18 cellular contexts compared by ENCODE assay signal in genomic region chr15:50210462-50211264, GRCh38. TPM values are rescaled to one million over a fixed set of nuclear protein-coding genes. Genes with fewer than 3 reads are reported as not detected.
DNase-seq lines count a peak whose midpoint lies in the region; ATAC-seq and TF ChIP-seq lines count a peak whose summit lies in the region.
"Had no signal": no experiment of that assay in that cellular context is flagged by ENCODE, and none has a peak within 500 bp of the region (broad histone marks: within the 10 kb centered on the region; RNA-seq: fewer than 3 reads in every experiment).

No MANE protein-coding gene starts in this region.

- H2AK5ac ChIP-seq in trophoblast cell (ENCODE audit: low read length): peak overlapping the region; percentile 53

- peak; percentile 11 for DNase-seq in DMS53 treated with DMSO at 0.1 percent for 48 hours (lab: John Stamatoyannopoulos, UW; ENCODE audit: unreplicated experiment)
- DNase-seq in Peyer's patch: peak in 2 of 3 donors; percentile 87 to 88
- DNase-seq in trophoblast cell: no peak
- DNase-seq in OCI-M2 (lab: John Stamatoyannopoulos, UW; ENCODE audit: unreplicated experiment): no peak
- no peak for DNase-seq in upper lobe of left lung
- no peak for DNase-seq in SIG-M5 treated with dmso at 0.1 percent for 504 hours (lab: John Stamatoyannopoulos, UW; ENCODE audit: unreplicated experiment)
- no peak for DNase-seq in NCI-H1417 treated with DMSO at 0.1 percent for 48 hours (lab: John Stamatoyannopoulos, UW)
- DNase-seq: activated CD4-positive, alpha-beta memory T cell treated with anti-CD3 and anti-CD28 coated beads for 36 hours; amygdala; HFFc6; KG1; NCI-H1436; NCI-H226; uterus had no signal

- H3K14ac ChIP-seq in trophoblast cell (ENCODE audit: low read length): peak overlapping the region; percentile 51

- H2AFZ ChIP-seq in trophoblast cell (ENCODE audit: insufficient read depth, low read length, poor library complexity): peak overlapping the region; percentile 71

- WGBS in trophoblast cell (ENCODE audit: extremely low coverage, insufficient coverage, insufficient read length): no CpG with 5 or more reads among the region's 8 CpGs
- 66 to 82% methylated on average over 8 of the region's 8 CpGs for WGBS in upper lobe of left lung, 2 donors

- H4K8ac ChIP-seq in trophoblast cell (ENCODE audit: low read depth, low read length): peak overlapping the region; percentile 65

- H3K27ac ChIP-seq in Peyer's patch: peak overlapping the region in 3 of 4 donors; percentile 36 to 70 (median 42)
- peak overlapping the region; percentile 60 for H3K27ac ChIP-seq in trophoblast cell (ENCODE audit: low read depth, low read length)
- H3K27ac ChIP-seq in upper lobe of left lung: no peak overlapping the region
- H3K27ac ChIP-seq: uterus had no signal

- peaks cover 0 to 3% (median 0%) of the 10 kb centered on the region in 4 donors for H3K9me3 ChIP-seq in Peyer's patch
- no peaks in the 10 kb centered on the region for H3K9me3 ChIP-seq in trophoblast cell (ENCODE audit: insufficient read depth, low read depth, low read length)
- no peaks in the 10 kb centered on the region for H3K9me3 ChIP-seq in upper lobe of left lung
- H3K9me3 ChIP-seq: uterus had no signal

- H3K4me2 ChIP-seq in trophoblast cell (ENCODE audit: low read length): peak overlapping the region; percentile 26

- peak overlapping the region; percentile 82 for H2BK5ac ChIP-seq in trophoblast cell (ENCODE audit: low read depth, low read length, poor library complexity)

- peaks cover 0 to 11% (median 0%) of the 10 kb centered on the region in 3 donors for H3K36me3 ChIP-seq in Peyer's patch
- no peaks in the 10 kb centered on the region for H3K36me3 ChIP-seq in trophoblast cell (ENCODE audit: control insufficient read depth in 1 of 2, insufficient read depth in 2 of 2, low read length in 2 of 2)
- H3K36me3 ChIP-seq in upper lobe of left lung: no peaks in the 10 kb centered on the region
- H3K36me3 ChIP-seq: uterus had no signal

- H3K4ac ChIP-seq in trophoblast cell (ENCODE audit: low read depth, low read length): no peak overlapping the region

- H4K91ac ChIP-seq in trophoblast cell (ENCODE audit: low read depth, low read length): peak overlapping the region; percentile 85

- H3K27me3 ChIP-seq in Peyer's patch (no peaks in the 10 kb centered on the region), trophoblast cell (ENCODE audit: insufficient read depth, low read length) (no peaks in the 10 kb centered on the region), upper lobe of left lung (no peaks in the 10 kb centered on the region)
- H3K27me3 ChIP-seq: uterus had no signal

- no peaks in the 10 kb centered on the region for H3K4me1 ChIP-seq in Peyer's patch
- H3K4me1 ChIP-seq in trophoblast cell (ENCODE audit: control insufficient read depth in 1 of 2, insufficient read depth in 2 of 2, low read length in 2 of 2): peaks cover 13 to 14% of the 10 kb centered on the region in 2 experiments
- no peaks in the 10 kb centered on the region for H3K4me1 ChIP-seq in upper lobe of left lung
- H3K4me1 ChIP-seq: uterus had no signal

- H3K4me3 ChIP-seq in Peyer's patch: no peak overlapping the region
- no peak overlapping the region for H3K4me3 ChIP-seq in trophoblast cell (ENCODE audit: low read depth, low read length)
- H3K4me3 ChIP-seq in upper lobe of left lung: no peak overlapping the region
- H3K4me3 ChIP-seq: uterus had no signal

- no peak for TF ChIP-seq POLR2A in Peyer's patch (IDR thresholded peaks at IDR 0.05)
- TF ChIP-seq POLR2A in upper lobe of left lung (IDR thresholded peaks at IDR 0.05): no peak

- no peak for TF ChIP-seq EP300 in upper lobe of left lung (IDR thresholded peaks at IDR 0.05)

- H3K9ac ChIP-seq in trophoblast cell (ENCODE audit: low read length): no peak overlapping the region

- no peak overlapping the region for H3K23ac ChIP-seq in trophoblast cell (ENCODE audit: low read length)

- H3K79me2 ChIP-seq in trophoblast cell (ENCODE audit: control insufficient read depth, insufficient read depth, low read length, poor library complexity): peaks cover 2% of the 10 kb centered on the region

- H3K79me1 ChIP-seq in trophoblast cell (ENCODE audit: low read length): peaks cover 8% of the 10 kb centered on the region

- no peak overlapping the region for H4K12ac ChIP-seq in trophoblast cell (ENCODE audit: low read depth, low read length)

- peak overlapping the region; percentile 56 for H2BK12ac ChIP-seq in trophoblast cell (ENCODE audit: low read length)

- H3K18ac ChIP-seq in trophoblast cell (ENCODE audit: low read length): peak overlapping the region; percentile 48

- peak overlapping the region; percentile 77 for H2BK120ac ChIP-seq in trophoblast cell (ENCODE audit: insufficient read depth, low read length, poor library complexity)

- TF ChIP-seq CTCF in Peyer's patch (IDR thresholded peaks at IDR 0.05) (no peak), upper lobe of left lung (IDR thresholded peaks at IDR 0.05) (no peak)

- ATAC-seq in esophagus mucosa (peak; percentile 36), upper lobe of left lung (ENCODE audit: low FRiP score in 2 of 2) (no peak)
- ATAC-seq: activated T-helper 17 cell treated with anti-CD3 and anti-CD28 coated beads, Interleukin-2, amount 50 U/mL, for 72 hours had no signal

RNA-seq across cellular contexts. Expression of gene SLC27A2, which starts 28.7 kb away (rescaled TPM):
- total RNA-seq in Peyer's patch (10 to 100 TPM in 3 of 4 donors, 1 to 10 TPM in 1; 8.3 to 47.9 (median 32.3) TPM), esophagus mucosa (0.92 TPM), upper lobe of left lung (10 to 100 TPM in 1 of 6 donors, 1 to 10 TPM in 4, under 1 TPM in 1; 0.66 to 18.2 (median 2.5) TPM)
- polyA plus RNA-seq in trophoblast cell (2013): 36.3 and 37.0 TPM in 2 replicates
- total RNA-seq: osteoblast had no signal

RNA-seq across cellular contexts. Expression of gene HDC, which starts 54.9 kb away (rescaled TPM):
- 10 to 100 TPM in 1 of 4 donors, 1 to 10 TPM in 1, under 1 TPM in 1, not detected in 1; 0.80 to 21.5 (median 1.2) TPM for total RNA-seq in Peyer's patch
- total RNA-seq in esophagus mucosa: 0.32 TPM
- polyA plus RNA-seq in trophoblast cell (2013): 0.03 TPM in 1 of 2 replicates, not detected in the other
- 1 to 10 TPM in 5 of 6 donors, under 1 TPM in 1; 0.30 to 6.3 (median 3.4) TPM for total RNA-seq in upper lobe of left lung
- total RNA-seq: osteoblast had no signal
- polyA plus RNA-seq: AG04450 had no signal

Comparison
In these comparisons a context has a peak if more than half of its experiments do, and no peak if none do; other contexts are left out.
1. DNase-seq: peak in DMS53 treated with DMSO at 0.1 percent for 48 hours (single experiment) and Peyer's patch (2 of 3); none in trophoblast cell (0 of 2), OCI-M2 (single experiment), upper lobe of left lung (0 of 2), SIG-M5 treated with dmso at 0.1 percent for 504 hours (single experiment) and NCI-H1417 treated with DMSO at 0.1 percent for 48 hours (single experiment).
2. H3K27ac ChIP-seq: peak in Peyer's patch (3 of 4) and trophoblast cell (single experiment); none in upper lobe of left lung (0 of 4).